8 cellular contexts compared by ENCODE assay signal in the genomic region with DNA sequence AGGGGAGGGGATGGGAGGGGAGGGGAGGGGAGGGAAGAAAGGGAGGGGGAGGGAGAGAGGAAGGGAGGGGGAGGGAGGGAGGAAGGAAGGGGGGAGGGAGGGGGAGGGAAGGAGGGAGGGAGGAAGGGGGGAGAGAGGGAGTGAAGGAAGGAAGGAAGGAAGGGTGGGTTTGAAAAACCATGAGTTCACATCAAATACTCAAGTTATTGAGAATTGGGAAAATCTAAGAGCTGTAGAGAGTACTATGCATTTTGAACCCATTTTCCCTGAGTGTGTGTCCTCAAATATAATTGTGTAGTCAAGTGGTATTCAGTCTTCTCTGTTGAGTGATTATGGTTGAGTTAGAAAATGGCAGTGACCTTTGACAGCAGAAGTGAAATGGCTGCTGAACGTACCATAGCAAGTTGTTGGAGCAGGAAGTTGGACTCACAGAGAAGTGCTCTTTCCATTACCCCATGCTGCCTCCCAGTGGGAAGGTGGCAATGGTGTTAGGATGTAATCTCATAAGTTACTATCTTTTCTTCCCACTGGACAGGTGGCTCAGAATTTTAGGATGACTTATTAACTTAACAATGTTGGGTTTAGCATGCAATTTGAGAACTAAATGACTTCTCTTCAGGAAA.
DNase-seq lines count a peak whose midpoint lies in the region; ATAC-seq, FAIRE-seq and TF ChIP-seq lines count a peak whose summit lies in the region.

No MANE protein-coding gene starts in this region.

- POLR2A ChIA-PET in RWPE1 (lab: Yijun Ruan, JAX; ENCODE audit: low non-redundant PET) (no interaction called here), endothelial cell of umbilical vein (lab: Charles Lee) (no interaction called here)

- no peak overlapping the region for H3K4me2 ChIP-seq in endothelial cell of umbilical vein (ENCODE audit: insufficient read depth, low read length)

- ATAC-seq in HG03571 (IDR thresholded peaks at IDR 0.05; ENCODE audit: unreplicated experiment), result peak; percentile 82

- no peaks in the 10 kb centered on the region for H3K9me1 ChIP-seq in endothelial cell of umbilical vein (replicated peaks; ENCODE audit: control insufficient read depth, extremely low read depth, insufficient read depth, low read length)

- H2AFZ ChIP-seq in endothelial cell of umbilical vein (ENCODE audit: low read depth, low read length), result peak overlapping the region; percentile 26

- no peaks in the 10 kb centered on the region for H3K36me3 ChIP-seq in endothelial cell of umbilical vein (ENCODE audit: control insufficient read depth in 2 of 2, extremely low read depth in 1 of 2, insufficient read depth in 2 of 2, low read length in 2 of 2)

- BruUV-seq in endothelial cell of umbilical vein (replicated peaks; lab: Mats Ljungman, UMichigan), result no TSS peak

- TF ChIP-seq POLR2A in endothelial cell of umbilical vein (IDR thresholded peaks at IDR 0.05; ENCODE audit: low read depth, low read length), result no peak

- H3K4me3 ChIP-seq in AG10803 (ENCODE audit: low read length) (no peak overlapping the region), GM12865 (ENCODE audit: low read depth, low read length) (no peak overlapping the region), endothelial cell of umbilical vein (replicated peaks in 1 of 3; ENCODE audit: insufficient read depth in 1 of 3, low read depth in 1 of 3, low read length in 3 of 3) (no peak overlapping the region)

- no peaks in the 10 kb centered on the region for H3K9me3 ChIP-seq in endothelial cell of umbilical vein (replicated peaks; ENCODE audit: control insufficient read depth, insufficient read depth, low read length)

- peak; percentile 51 for DNase-seq in AG10803 (ENCODE audit: low read depth)
- DNase-seq in GM12865 (ENCODE audit: low read depth), result peak; percentile 77
- DNase-seq in RWPE1 (ENCODE audit: low spot score), result peak; percentile 36
- DNase-seq in endothelial cell of umbilical vein (ENCODE audit: low read depth, low spot score), result peak; percentile 49
- DNase-seq in non-pigmented ciliary epithelial cell (ENCODE audit: low read depth), result peak; percentile 10
- DNase-seq in NCI-H2171 treated with DMSO at 0.1 percent for 48 hours (lab: John Stamatoyannopoulos, UW), result no peak
- no peak for DNase-seq in activated gamma-delta T cell treated with Interleukin-2 at 50 U/mL for 16 hours

- no peak overlapping the region for H3K27ac ChIP-seq in RWPE1
- H3K27ac ChIP-seq in endothelial cell of umbilical vein (ENCODE audit: insufficient read depth, low read depth, low read length), result no peak overlapping the region

- no peaks in the 10 kb centered on the region for H3K4me1 ChIP-seq in endothelial cell of umbilical vein (ENCODE audit: control insufficient read depth, extremely low read depth, insufficient read depth, low read length)

- CTCF ChIA-PET in RWPE1 (lab: Yijun Ruan, JAX), result interaction anchor here (0.7 kb wide), 1 partner anchor 146 kb away, joined by 3 read pairs; no protein-coding TSS in a partner anchor
- CTCF ChIA-PET in endothelial cell of umbilical vein (lab: Charles Lee), result interaction anchor here (0.7 kb wide), 1 partner anchor 248 kb away, joined by 3 read pairs; no protein-coding TSS in a partner anchor

- TF ChIP-seq CTCF in AG10803 (conservative IDR thresholded peaks at IDR 0.05; ENCODE audit: low read length) (peak; percentile 54), GM12865 (IDR thresholded peaks at IDR 0.05; ENCODE audit: insufficient read depth, low read depth, low read length, missing control alignments) (peak; percentile 29), RWPE1 (conservative IDR thresholded peaks at IDR 0.05; ENCODE audit: low read depth) (0 out of 2 replicates have a peak, but pooled peaks have one; percentile 25), endothelial cell of umbilical vein (IDR thresholded peaks at IDR 0.05; ENCODE audit: extremely low read depth in 1 of 2, insufficient read depth in 1 of 2, low read depth in 1 of 2, low read length in 2 of 2) (peak in 1 of 2 donors; percentile 12)

- H3K79me2 ChIP-seq in endothelial cell of umbilical vein (ENCODE audit: control insufficient read depth, insufficient read depth, low read length), result no peaks in the 10 kb centered on the region

- no peaks in the 10 kb centered on the region for H3K27me3 ChIP-seq in endothelial cell of umbilical vein (ENCODE audit: control insufficient read depth in 2 of 2, insufficient read depth in 2 of 2, low read length in 2 of 2)

- H3K9ac ChIP-seq in endothelial cell of umbilical vein (replicated peaks; ENCODE audit: extremely low read depth, insufficient read depth, low read length), result no peak overlapping the region

- H4K20me1 ChIP-seq in endothelial cell of umbilical vein (replicated peaks; ENCODE audit: control insufficient read depth, extremely low read depth, insufficient read depth, low read length), result no peaks in the 10 kb centered on the region

- intact Hi-C loops in endothelial cell of umbilical vein (cut with micrococcal nuclease), result loop anchor here (1.0 kb wide), 1 partner anchor 765 kb away; no protein-coding TSS in a partner anchor

- dilution Hi-C loops in endothelial cell of umbilical vein (cut with MboI; ENCODE audit: extremely low pct_ligation_motif_present, low sequenced_read_pairs), result no loop called here

- FAIRE-seq in endothelial cell of umbilical vein (lab: Jason Lieb, UNC), result no peak

TF ChIP-seq in endothelial cell of umbilical vein, 7 proteins besides CTCF, POLR2A, EP300 and RAD21:
- TF ChIP-seq POLR2AphosphoS5 (IDR thresholded peaks at IDR 0.05; ENCODE audit: insufficient read depth, low read depth, low read length) (no peak), EZH2 (IDR thresholded peaks at IDR 0.05; ENCODE audit: borderline replicate concordance, low read depth, low read length, severe bottlenecking) (no peak), JUN (IDR thresholded peaks at IDR 0.05; ENCODE audit: borderline replicate concordance, insufficient read depth, insufficient read length, low read depth) (no peak)
- TF ChIP-seq, protein P1, sequence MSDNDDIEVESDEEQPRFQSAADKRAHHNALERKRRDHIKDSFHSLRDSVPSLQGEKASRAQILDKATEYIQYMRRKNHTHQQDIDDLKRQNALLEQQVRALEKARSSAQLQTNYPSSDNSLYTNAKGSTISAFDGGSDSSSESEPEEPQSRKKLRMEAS (IDR thresholded peaks at IDR 0.05; ENCODE audit: insufficient read depth, insufficient read length), result no peak
TF ChIP-seq in endothelial cell of umbilical vein: peak in this region for 0.

Comparison
In these comparisons a context has a peak if more than half of its experiments do, and no peak if none do; other contexts are left out.
1. DNase-seq: peak in AG10803 (single experiment), GM12865 (single experiment), RWPE1 (single experiment), endothelial cell of umbilical vein (single experiment) and non-pigmented ciliary epithelial cell (single experiment); none in NCI-H2171 treated with DMSO at 0.1 percent for 48 hours (single experiment) and activated gamma-delta T cell treated with Interleukin-2 at 50 U/mL for 16 hours (single experiment).